Comparison of ENCODE assay signal across 19 cellular contexts in the genomic region with DNA sequence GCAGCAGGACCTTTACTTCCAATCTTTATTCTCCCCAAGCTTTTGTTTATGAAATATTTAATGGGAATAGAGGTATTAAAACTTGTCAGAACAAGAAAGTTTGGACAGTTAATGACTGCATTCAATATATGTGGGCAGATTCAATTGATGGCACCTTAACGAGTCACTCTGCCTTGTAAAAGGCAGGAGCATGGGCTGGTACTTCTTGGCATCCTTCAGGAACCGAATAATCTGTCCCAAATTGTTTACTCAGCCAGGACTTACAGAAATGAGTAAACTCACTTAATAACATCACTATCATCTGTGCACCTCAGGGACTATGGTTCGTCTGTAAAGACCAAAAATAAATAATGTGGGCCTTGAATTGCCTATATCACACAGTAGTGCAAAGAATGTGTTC.
A peak's percentile ranks its signal among the peaks of the same experiment; 100 is the strongest.
DNase-seq lines count a peak whose midpoint lies in the region; ATAC-seq, FAIRE-seq and TF ChIP-seq lines count a peak whose summit lies in the region.
"Had no signal": no experiment of that assay in that cellular context is flagged by ENCODE, and none has a peak within 500 bp of the region (broad histone marks: within the 10 kb centered on the region; RNA-seq: fewer than 3 reads in every experiment).

No MANE protein-coding gene starts in this region.

- no peak overlapping the region for H3K27ac ChIP-seq in PC-3 (ENCODE audit: low read length)
- H3K27ac ChIP-seq in foreskin keratinocyte: no peak overlapping the region
- H3K27ac ChIP-seq: GM23248 had no signal

- no peak for DNase-seq in stimulated activated naive CD8-positive, alpha-beta T cell treated with anti-CD3 and anti-CD28 coated beads, Interleukin-15, amount 100 ng/mL, for 72 hours
- no peak for DNase-seq in stimulated activated naive CD8-positive, alpha-beta T cell treated with anti-CD3 and anti-CD28 coated beads, Interleukin-15, Interleukin-2, amounts not matched to agents 100 U/mL and 50 U/mL, for 24 hours
- DNase-seq in PC-3 (no peak), foreskin keratinocyte (peak; percentile 7 to 26), GM12892 (ENCODE audit: insufficient read length) (no peak), nephron progenitor cell (no peak)
- DNase-seq: BE2C; C1 segment of cervical spinal cord; Caco-2; CD4-positive, alpha-beta T cell; DMS153; DMS79; GDM1; GM23248; IMR-90 had no signal

- no TSS peak for BruUV-seq in PC-3 (replicated peaks; lab: Mats Ljungman, UMichigan)

- no peaks in the 10 kb centered on the region for H3K27me3 Mint-ChIP-seq in stimulated activated naive CD8-positive, alpha-beta T cell treated with anti-CD3 and anti-CD28 coated beads, Interleukin-15, amount 100 ng/mL, for 72 hours
- no peaks in the 10 kb centered on the region for H3K27me3 Mint-ChIP-seq in nephron progenitor cell (ENCODE audit: low read depth, poor library complexity)
- H3K27me3 Mint-ChIP-seq: CD4-positive, alpha-beta T cell had no signal

- no peak overlapping the region for H3K4me3 Mint-ChIP-seq in stimulated activated naive CD8-positive, alpha-beta T cell treated with anti-CD3 and anti-CD28 coated beads, Interleukin-15, amount 100 ng/mL, for 72 hours
- no peak overlapping the region for H3K4me3 Mint-ChIP-seq in nephron progenitor cell
- H3K4me3 Mint-ChIP-seq: CD4-positive, alpha-beta T cell had no signal

- no peaks in the 10 kb centered on the region for H3K36me3 ChIP-seq in PC-3 (ENCODE audit: low read depth, low read length)
- H3K36me3 ChIP-seq: BE2C, HAP-1 had no signal

- H3K9me2 ChIP-seq in PC-3 (replicated peaks; ENCODE audit: low read length): no peaks in the 10 kb centered on the region

- CTCF ChIA-PET in PC-3 (lab: Charles Lee): no interaction called here

- no peak for FAIRE-seq in GM12892 (lab: Jason Lieb, UNC)
- FAIRE-seq: HTR-8/SVneo, K562 had no signal

- H3K27me3 ChIP-seq in PC-3 (ENCODE audit: low read length): no peaks in the 10 kb centered on the region
- no peaks in the 10 kb centered on the region for H3K27me3 ChIP-seq in foreskin keratinocyte
- H3K27me3 ChIP-seq: BE2C had no signal

- no peaks in the 10 kb centered on the region for H3K79me2 ChIP-seq in PC-3 (ENCODE audit: low read length)

- no peak overlapping the region for H3K4me3 ChIP-seq in PC-3 (ENCODE audit: low read length)
- H3K4me3 ChIP-seq: GM23248, HAP-1, K562 had no signal

- no peaks in the 10 kb centered on the region for H3K9me3 ChIP-seq in PC-3 (ENCODE audit: low read length)
- H3K9me3 ChIP-seq: BE2C, HAP-1 had no signal

- TF ChIP-seq CTCF in PC-3 (conservative IDR thresholded peaks at IDR 0.05; ENCODE audit: low read depth, low read length): no peak
- TF ChIP-seq CTCF in foreskin keratinocyte (conservative IDR thresholded peaks at IDR 0.05): no peak
- TF ChIP-seq CTCF in nephron progenitor cell (IDR thresholded peaks at IDR 0.05): no peak

- peaks cover 15% of the 10 kb centered on the region for H3K4me1 Mint-ChIP-seq in stimulated activated naive CD8-positive, alpha-beta T cell treated with anti-CD3 and anti-CD28 coated beads, Interleukin-15, amount 100 ng/mL, for 72 hours
- no peaks in the 10 kb centered on the region for H3K4me1 Mint-ChIP-seq in nephron progenitor cell

- intact Hi-C loops in PC-3 (cut with micrococcal nuclease): no loop called here

- peaks cover 0 to 7% of the 10 kb centered on the region in 2 donors for H3K9me3 Mint-ChIP-seq in stimulated activated naive CD8-positive, alpha-beta T cell treated with anti-CD3 and anti-CD28 coated beads, Interleukin-15, amount 100 ng/mL, for 72 hours
- no peaks in the 10 kb centered on the region for H3K9me3 Mint-ChIP-seq in nephron progenitor cell

- H3K9ac ChIP-seq in PC-3 (ENCODE audit: low read length): no peak overlapping the region
- H3K9ac ChIP-seq: GM23248 had no signal

- peak; percentile 14 for ATAC-seq in stimulated activated naive CD8-positive, alpha-beta T cell treated with anti-CD3 and anti-CD28 coated beads, Interleukin-15, amount 100 ng/mL, for 72 hours
- ATAC-seq in stimulated activated naive CD8-positive, alpha-beta T cell treated with anti-CD3 and anti-CD28 coated beads, Interleukin-15, Interleukin-2, amounts not matched to agents 100 U/mL and 50 U/mL, for 24 hours: no peak
- peak; percentile 35; the same call in 1 of the 2 replicates for ATAC-seq in PC-3
- no peak for ATAC-seq in foreskin keratinocyte
- ATAC-seq in GM21423 (IDR thresholded peaks at IDR 0.05; ENCODE audit: unreplicated experiment): no peak
- ATAC-seq: K562 had no signal

- H3K4me2 ChIP-seq in PC-3 (ENCODE audit: low read length): no peak overlapping the region

- no peak for TF ChIP-seq POLR2A in GM12892 (IDR thresholded peaks at IDR 0.05; ENCODE audit: low read depth, low read length)

- H3K4me1 ChIP-seq in PC-3 (ENCODE audit: insufficient read depth, low read length): no peaks in the 10 kb centered on the region
- H3K4me1 ChIP-seq in foreskin keratinocyte: no peaks in the 10 kb centered on the region
- H3K4me1 ChIP-seq: BE2C, Caco-2, HAP-1 had no signal

- no peak overlapping the region for H3K27ac Mint-ChIP-seq in stimulated activated naive CD8-positive, alpha-beta T cell treated with anti-CD3 and anti-CD28 coated beads, Interleukin-15, amount 100 ng/mL, for 72 hours
- no peak overlapping the region for H3K27ac Mint-ChIP-seq in nephron progenitor cell
- H3K27ac Mint-ChIP-seq: CD4-positive, alpha-beta T cell had no signal

- no peak overlapping the region for H2AFZ ChIP-seq in PC-3 (ENCODE audit: low read length)
- H2AFZ ChIP-seq: GM23248 had no signal

- no peaks in the 10 kb centered on the region for H3K36me3 Mint-ChIP-seq in nephron progenitor cell (ENCODE audit: low read depth)

- no peaks in the 10 kb centered on the region for H4K20me1 ChIP-seq in PC-3 (ENCODE audit: low read length)

- POLR2A ChIA-PET in PC-3 (lab: Charles Lee; ENCODE audit: unreplicated experiment): no interaction called here

- H3F3A ChIP-seq in PC-3 (ENCODE audit: low read length, unreplicated experiment): no peaks in the 10 kb centered on the region

Comparison
In these comparisons a context has a peak if more than half of its experiments do, and no peak if none do; other contexts are left out.
1. ATAC-seq: peak in stimulated activated naive CD8-positive, alpha-beta T cell treated with anti-CD3 and anti-CD28 coated beads, Interleukin-15, amount 100 ng/mL, for 72 hours (single experiment) and PC-3 (single experiment); none in stimulated activated naive CD8-positive, alpha-beta T cell treated with anti-CD3 and anti-CD28 coated beads, Interleukin-15, Interleukin-2, amounts not matched to agents 100 U/mL and 50 U/mL, for 24 hours (single experiment), foreskin keratinocyte (single experiment) and GM21423 (single experiment).
2. DNase-seq: peak in foreskin keratinocyte (2 of 2); none in stimulated activated naive CD8-positive, alpha-beta T cell treated with anti-CD3 and anti-CD28 coated beads, Interleukin-15, amount 100 ng/mL, for 72 hours (0 of 2), stimulated activated naive CD8-positive, alpha-beta T cell treated with anti-CD3 and anti-CD28 coated beads, Interleukin-15, Interleukin-2, amounts not matched to agents 100 U/mL and 50 U/mL, for 24 hours (single experiment), PC-3 (single experiment), GM12892 (single experiment) and nephron progenitor cell (single experiment).